In genomic region chr3:182609575-182610156, GRCh38 we compare ENCODE assay signal across 15 cellular contexts.
DNase-seq lines count a peak whose midpoint lies in the region; ATAC-seq, FAIRE-seq and TF ChIP-seq lines count a peak whose summit lies in the region.
"Had no signal": no experiment of that assay in that cellular context is flagged by ENCODE, and none has a peak within 500 bp of the region (broad histone marks: within the 10 kb centered on the region; RNA-seq: fewer than 3 reads in every experiment).

No MANE protein-coding gene starts in this region.

- in situ Hi-C loops in HepG2 (cut with HindIII; ENCODE audit: extremely low pct_ligation_motif_present, low pct_unique_long_range_greater_than_20kb), result no loop called here

- H3K27me3 ChIP-seq in right lobe of liver, result no peaks in the 10 kb centered on the region
- H3K27me3 ChIP-seq in HepG2 (ENCODE audit: control insufficient read depth in 1 of 2, insufficient read depth in 2 of 2, low read length in 2 of 2), result no peaks in the 10 kb centered on the region
- no peaks in the 10 kb centered on the region for H3K27me3 ChIP-seq in keratinocyte (ENCODE audit: control insufficient read depth, extremely low read depth, insufficient read depth, low read length)
- H3K27me3 ChIP-seq: SJSA1 had no signal

- no peak for TF ChIP-seq RAD21 in HepG2 (CRISPR knock-in tag; IDR thresholded peaks at IDR 0.05)

- no peak overlapping the region for H2AFZ ChIP-seq in HepG2 (ENCODE audit: low read length)
- H2AFZ ChIP-seq in keratinocyte (ENCODE audit: control insufficient read depth, low read length), result peak overlapping the region; percentile 62

- H3K9me1 ChIP-seq in keratinocyte (ENCODE audit: control insufficient read depth, extremely low read depth, insufficient read depth, low read length), result no peaks in the 10 kb centered on the region

- TF ChIP-seq CTCF in right lobe of liver (IDR thresholded peaks at IDR 0.05), result no peak
- TF ChIP-seq CTCF in HepG2 (CRISPR knock-in tag; IDR thresholded peaks at IDR 0.05), result no peak
- no peak for TF ChIP-seq CTCF in keratinocyte (optimal IDR thresholded peaks at IDR 0.05 in 1 of 3, IDR thresholded peaks at IDR 0.05 in 1 of 3, conservative IDR thresholded peaks at IDR 0.05 in 1 of 3; ENCODE audit: extremely low read depth in 1 of 3, insufficient read depth in 2 of 3, low read length in 3 of 3)

- FAIRE-seq in HepG2 (lab: Jason Lieb, UNC), result no peak
- FAIRE-seq in keratinocyte (lab: Jason Lieb, UNC), result peak; percentile 97
- no peak for FAIRE-seq in urothelium cell line (lab: Jason Lieb, UNC)
- FAIRE-seq: kidney had no signal

- dilution Hi-C loops in keratinocyte (cut with MboI; ENCODE audit: extremely low pct_ligation_motif_present, low sequenced_read_pairs), result no loop called here

- TF ChIP-seq EP300 in HepG2 (IDR thresholded peaks at IDR 0.05; ENCODE audit: low read depth in 2 of 2, low read length in 2 of 2), result no peak
- TF ChIP-seq EP300 in HepG2 (CRISPR knock-in tag; IDR thresholded peaks at IDR 0.05; ENCODE audit: borderline replicate concordance), result no peak

- CTCF ChIA-PET in HepG2 (lab: Yijun Ruan, JAX; ENCODE audit: low intra/inter-chr PET ratio, low total read pairs), result no interaction called here

- H3K36me3 ChIP-seq in right lobe of liver (no peaks in the 10 kb centered on the region), HepG2 (replicated peaks in 1 of 2; ENCODE audit: control insufficient read depth in 1 of 2, insufficient read depth in 2 of 2, low read length in 2 of 2) (no peaks in the 10 kb centered on the region), keratinocyte (ENCODE audit: control insufficient read depth in 2 of 2, extremely low read depth in 1 of 2, insufficient read depth in 2 of 2, low read length in 2 of 2) (no peaks in the 10 kb centered on the region)
- H3K36me3 ChIP-seq: SJSA1 had no signal

- POLR2A ChIA-PET in HepG2 (lab: Yijun Ruan, JAX), result no interaction called here

- H3K79me2 ChIP-seq in HepG2 (ENCODE audit: insufficient read depth, low read length) (no peaks in the 10 kb centered on the region), keratinocyte (ENCODE audit: control insufficient read depth, insufficient read depth, low read length) (no peaks in the 10 kb centered on the region)

- no peak for TF ChIP-seq POLR2A in right lobe of liver (IDR thresholded peaks at IDR 0.05)
- no peak for TF ChIP-seq POLR2A in HepG2 (IDR thresholded peaks at IDR 0.05; ENCODE audit: insufficient read depth in 1 of 2, low read depth in 2 of 2, low read length in 2 of 2)

- H3K9me3 ChIP-seq in right lobe of liver, result no peaks in the 10 kb centered on the region
- no peaks in the 10 kb centered on the region for H3K9me3 ChIP-seq in HepG2 (ENCODE audit: low read length)
- no peaks in the 10 kb centered on the region for H3K9me3 ChIP-seq in keratinocyte (ENCODE audit: control insufficient read depth, low read depth, low read length)
- H3K9me3 ChIP-seq: SJSA1 had no signal

- ATAC-seq in right lobe of liver, result peak in 3 of 4 donors; percentile 50 to 58 (median 54)
- ATAC-seq in HepG2, result no peak
- ATAC-seq in HG03354 (IDR thresholded peaks at IDR 0.05; ENCODE audit: poor library complexity, severe bottlenecking, unreplicated experiment), result no peak
- no peak for ATAC-seq in GM18873 (IDR thresholded peaks at IDR 0.05; ENCODE audit: low FRiP score, unreplicated experiment)

- H3K9ac ChIP-seq in HepG2 (ENCODE audit: insufficient read depth, low read depth, low read length), result no peak overlapping the region
- peak overlapping the region; percentile 40 for H3K9ac ChIP-seq in keratinocyte (ENCODE audit: control insufficient read depth, extremely low read depth, insufficient read depth, low read length)

- BruUV-seq in HepG2 (replicated peaks; lab: Mats Ljungman, UMichigan), result no TSS peak

- no peaks in the 10 kb centered on the region for H4K20me1 ChIP-seq in HepG2 (ENCODE audit: insufficient read depth, low read length)
- H4K20me1 ChIP-seq in keratinocyte (ENCODE audit: control insufficient read depth, extremely low read depth, insufficient read depth, low read length), result no peaks in the 10 kb centered on the region

- peak in 1 of 3 donors; percentile 58 for DNase-seq in right lobe of liver
- no peak for DNase-seq in HepG2 (ENCODE audit: low spot score)
- peak; percentile 69 for DNase-seq in NCI-H774 (lab: John Stamatoyannopoulos, UW)
- peak; percentile 54 for DNase-seq in keratinocyte (ENCODE audit: low read depth, low spot score)
- DNase-seq in urothelium cell line (ENCODE audit: low spot score), result peak; percentile 68
- no peak for DNase-seq in glomerular visceral epithelial cell (ENCODE audit: extremely low spot score)
- DNase-seq: activated CD4-positive, alpha-beta T cell treated with anti-CD3 and anti-CD28 coated beads, Interleukin-2, amount 50 U/mL, for 1 hour; activated effector memory CD4-positive, alpha-beta T cell treated with anti-CD3 and anti-CD28 coated beads, Interleukin-2, amount 50 U/mL, for 16 hours; central memory CD4-positive, alpha-beta T cell; kidney; NCI-H1048; stimulated activated CD4-positive, alpha-beta T cell treated with anti-CD3 and anti-CD28 coated beads, Interleukin-4, amount 100 ng/mL, for 1 hour had no signal

- H3K4me3 ChIP-seq in right lobe of liver, result no peak overlapping the region
- no peak overlapping the region for H3K4me3 ChIP-seq in HepG2 (replicated peaks in 1 of 3; ENCODE audit: insufficient read depth in 1 of 3, low read depth in 2 of 3, low read length in 3 of 3)
- peak overlapping the region in 2 of 3 experiments; percentile 41 to 50 for H3K4me3 ChIP-seq in keratinocyte (ENCODE audit: control insufficient read depth in 2 of 3, extremely low read depth in 1 of 3, insufficient read depth in 2 of 3, low read depth in 1 of 3, low read length in 3 of 3)
- H3K4me3 ChIP-seq: SJSA1 had no signal

- intact Hi-C loops in right lobe of liver (cut with DNase I) (no loop called here), HepG2 (cut with micrococcal nuclease; ENCODE audit: unreplicated experiment) (loop anchor here (10.0 kb wide), 1 partner anchor 115 kb away; no protein-coding TSS in a partner anchor)

- H3K4me1 ChIP-seq in right lobe of liver, result peaks cover 0 to 12% (median 3%) of the 10 kb centered on the region in 4 donors
- H3K4me1 ChIP-seq in HepG2 (ENCODE audit: insufficient read depth, low read length), result no peaks in the 10 kb centered on the region
- peaks cover 23% of the 10 kb centered on the region for H3K4me1 ChIP-seq in keratinocyte (ENCODE audit: control insufficient read depth, extremely low read depth, insufficient read depth, low read length)
- H3K4me1 ChIP-seq: SJSA1 had no signal

- 63% methylated on average over 6 of the region's 6 CpGs for WGBS in right lobe of liver (ENCODE audit: insufficient coverage, low coverage, low lambda C conversion rate, missing lambda C conversion rate)
- 24% methylated on average over 6 of the region's 6 CpGs for WGBS in HepG2 (ENCODE audit: low lambda C conversion rate)

- H3K4me2 ChIP-seq in HepG2 (ENCODE audit: low read depth, low read length), result no peak overlapping the region
- peak overlapping the region; percentile 80 for H3K4me2 ChIP-seq in keratinocyte (ENCODE audit: control insufficient read depth, extremely low read depth, insufficient read depth, low read depth, low read length)

- no peak overlapping the region for H3K27ac ChIP-seq in right lobe of liver
- H3K27ac ChIP-seq in HepG2 (ENCODE audit: extremely low read length, insufficient read depth, low read length), result no peak overlapping the region
- H3K27ac ChIP-seq in keratinocyte (ENCODE audit: control insufficient read depth, insufficient read depth, low read length), result peak overlapping the region; percentile 65
- H3K27ac ChIP-seq: SJSA1 had no signal

TF ChIP-seq in HepG2, 621 proteins besides CTCF, POLR2A, EP300 and RAD21 (continues in another document):
- no peak for TF ChIP-seq E2F1 (CRISPR knock-in tag; IDR thresholded peaks at IDR 0.05)
- no peak for TF ChIP-seq ZNF558 (CRISPR knock-in tag; IDR thresholded peaks at IDR 0.05; ENCODE audit: borderline replicate concordance)
- no peak for TF ChIP-seq ZNF280D (CRISPR knock-in tag; IDR thresholded peaks at IDR 0.05)
- TF ChIP-seq ZNF781 (CRISPR knock-in tag; IDR thresholded peaks at IDR 0.05; ENCODE audit: borderline replicate concordance, not compliant biosample characterization), result no peak
- TF ChIP-seq SIX4 (CRISPR knock-in tag; IDR thresholded peaks at IDR 0.05), result no peak
- TF ChIP-seq GATAD1 (CRISPR knock-in tag; IDR thresholded peaks at IDR 0.05), result no peak
- TF ChIP-seq ADNP (CRISPR knock-in tag; IDR thresholded peaks at IDR 0.05), result no peak
- TF ChIP-seq ZIK1 (CRISPR knock-in tag; IDR thresholded peaks at IDR 0.05; ENCODE audit: borderline replicate concordance, low read depth), result no peak
- no peak for TF ChIP-seq ZNF446 (CRISPR knock-in tag; IDR thresholded peaks at IDR 0.05)

Comparison
In these comparisons a context has a peak if more than half of its experiments do, and no peak if none do; other contexts are left out.
1. ATAC-seq: peak in right lobe of liver (3 of 4); none in HepG2 (single experiment), HG03354 (single experiment) and GM18873 (single experiment).
2. DNase-seq: peak in NCI-H774 (single experiment), keratinocyte (single experiment) and urothelium cell line (single experiment); none in HepG2 (single experiment) and glomerular visceral epithelial cell (single experiment).
3. H3K4me3 ChIP-seq: peak in keratinocyte (2 of 3); none in right lobe of liver (0 of 3) and HepG2 (0 of 3).